In genomic region chr3:150472421-150472820, GRCh38 we compare ENCODE assay signal across 24 cellular contexts.
"Had no signal": no experiment of that assay in that cellular context is flagged by ENCODE, and none has a peak within 500 bp of the region (broad histone marks: within the 10 kb centered on the region; RNA-seq: fewer than 3 reads in every experiment).

No MANE protein-coding gene starts in this region.

- H3K36me3 ChIP-seq: breast epithelium, esophagus squamous epithelium, right lobe of liver, upper lobe of right lung, WERI-Rb-1 had no signal

- H3K4me3 Mint-ChIP-seq: activated CD4-positive, alpha-beta memory T cell treated with anti-CD3 and anti-CD28 coated beads for 36 hours; activated T-cell treated with anti-CD3 and anti-CD28 coated beads, Interleukin-2, amount 50 U/mL, for 24 hours; nephron; stimulated activated effector memory CD8-positive, alpha-beta T cell treated with anti-CD3 and anti-CD28 coated beads, Interleukin-12 subunit alpha, Interleukin-12 subunit beta, amount 100 ng/mL, for 72 hours; stimulated activated naive CD8-positive, alpha-beta T cell treated with anti-CD3 and anti-CD28 coated beads, Interleukin-15, Interleukin-2, amounts not matched to agents 100 ng/mL and 50 ng/mL, for 24 hours; T-helper 17 cell had no signal

- H3K9me3 Mint-ChIP-seq: activated T-cell treated with anti-CD3 and anti-CD28 coated beads, Interleukin-2, amount 50 U/mL, for 24 hours had no signal

- DNase-seq: activated CD4-positive, alpha-beta memory T cell treated with anti-CD3 and anti-CD28 coated beads for 36 hours; activated CD4-positive, alpha-beta T cell treated with anti-CD3 and anti-CD28 coated beads for 48 hours; activated CD8-positive, alpha-beta memory T cell treated with anti-CD3 and anti-CD28 coated beads, Interleukin-2, amount 50 U/mL, for 4 hours; activated gamma-delta T cell; activated naive CD4-positive, alpha-beta T cell treated with anti-CD3 and anti-CD28 coated beads, Interleukin-2, amount 50 U/mL, for 16 hours; activated T-cell treated with anti-CD3 and anti-CD28 coated beads, Interleukin-2, amount 50 U/mL, for 24 hours; amniotic stem cell; central memory CD4-positive, alpha-beta T cell; esophagus squamous epithelium; foreskin melanocyte; left cardiac atrium; left ventricle myocardium superior; right lobe of liver; stimulated activated CD4-positive, alpha-beta T cell treated with anti-CD3 and anti-CD28 coated beads, Interleukin-4, amount 100 ng/mL, for 24 hours; substantia nigra; T-helper 17 cell; T1000; upper lobe of right lung; WERI-Rb-1 had no signal

- H3K36me3 Mint-ChIP-seq: activated CD4-positive, alpha-beta memory T cell treated with anti-CD3 and anti-CD28 coated beads for 36 hours; stimulated activated effector memory CD8-positive, alpha-beta T cell treated with anti-CD3 and anti-CD28 coated beads, Interleukin-12 subunit alpha, Interleukin-12 subunit beta, amount 100 ng/mL, for 72 hours had no signal

- ATAC-seq: activated CD4-positive, CD25-positive, alpha-beta regulatory T cell treated with anti-CD3 and anti-CD28 coated beads, Interleukin-2, amount 50 U/mL, for 24 hours; left cardiac atrium; left ventricle myocardium superior; right lobe of liver; stimulated activated effector memory CD8-positive, alpha-beta T cell treated with anti-CD3 and anti-CD28 coated beads, Interleukin-12 subunit alpha, Interleukin-12 subunit beta, amount 100 ng/mL, for 72 hours; T-helper 17 cell; upper lobe of right lung had no signal

- H3K27ac ChIP-seq: breast epithelium, esophagus squamous epithelium, right lobe of liver, upper lobe of right lung, WERI-Rb-1 had no signal

- H3K27ac Mint-ChIP-seq: activated CD4-positive, alpha-beta memory T cell treated with anti-CD3 and anti-CD28 coated beads for 36 hours; activated T-cell treated with anti-CD3 and anti-CD28 coated beads, Interleukin-2, amount 50 U/mL, for 24 hours; nephron; stimulated activated effector memory CD8-positive, alpha-beta T cell treated with anti-CD3 and anti-CD28 coated beads, Interleukin-12 subunit alpha, Interleukin-12 subunit beta, amount 100 ng/mL, for 72 hours; stimulated activated naive CD8-positive, alpha-beta T cell treated with anti-CD3 and anti-CD28 coated beads, Interleukin-15, Interleukin-2, amounts not matched to agents 100 ng/mL and 50 ng/mL, for 24 hours; T-helper 17 cell had no signal

- H3K27me3 ChIP-seq: breast epithelium, esophagus squamous epithelium, right lobe of liver, upper lobe of right lung had no signal

- H3K4me1 Mint-ChIP-seq: stimulated activated effector memory CD8-positive, alpha-beta T cell treated with anti-CD3 and anti-CD28 coated beads, Interleukin-12 subunit alpha, Interleukin-12 subunit beta, amount 100 ng/mL, for 72 hours had no signal

- H3K27me3 Mint-ChIP-seq: activated CD4-positive, alpha-beta memory T cell treated with anti-CD3 and anti-CD28 coated beads for 36 hours; activated T-cell treated with anti-CD3 and anti-CD28 coated beads, Interleukin-2, amount 50 U/mL, for 24 hours; stimulated activated naive CD8-positive, alpha-beta T cell treated with anti-CD3 and anti-CD28 coated beads, Interleukin-15, Interleukin-2, amounts not matched to agents 100 ng/mL and 50 ng/mL, for 24 hours; T-helper 17 cell had no signal

- H3K4me3 ChIP-seq: breast epithelium, esophagus squamous epithelium, right lobe of liver, upper lobe of right lung had no signal

- H3K9me3 ChIP-seq: breast epithelium, esophagus squamous epithelium, right lobe of liver, upper lobe of right lung had no signal

- H3K4me1 ChIP-seq: right lobe of liver, upper lobe of right lung had no signal
